Comparison of ENCODE assay signal across 12 cellular contexts in the genomic region with DNA sequence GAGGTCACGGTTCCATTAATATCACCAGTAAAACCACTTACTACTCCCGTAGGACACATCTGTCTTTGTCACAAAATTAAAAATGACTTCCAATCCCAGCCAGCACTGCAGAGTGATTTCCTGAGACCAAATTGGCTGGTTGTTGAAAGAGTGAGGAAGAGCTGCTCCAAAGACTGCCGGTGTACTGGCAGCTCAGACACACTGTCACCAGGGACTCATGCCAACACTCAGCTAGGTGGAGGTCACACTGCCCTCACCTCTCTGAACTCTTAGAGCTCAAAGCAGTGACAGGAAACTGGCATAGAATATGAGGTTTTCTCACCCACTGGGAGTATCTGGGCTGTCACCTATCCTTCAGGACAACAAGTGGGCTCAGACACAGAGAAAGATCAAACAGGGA.
"Had no signal": no experiment of that assay in that cellular context is flagged by ENCODE, and none has a peak within 500 bp of the region (broad histone marks: within the 10 kb centered on the region; RNA-seq: fewer than 3 reads in every experiment).

No MANE protein-coding gene starts in this region.

- H3K36me3 Mint-ChIP-seq: neural progenitor cell, T-cell had no signal

- H3K4me3 Mint-ChIP-seq: activated CD4-positive, alpha-beta memory T cell treated with anti-CD3 and anti-CD28 coated beads, Interleukin-2, amount 10 ng/mL, durations not matched to agents 7 days and 5 days; mesothelial cell of epicardium; neural progenitor cell; stimulated activated naive CD8-positive, alpha-beta T cell treated with anti-CD3 and anti-CD28 coated beads, Interleukin-15, amount 100 ng/mL, for 72 hours; T-cell had no signal

- H3K27ac ChIP-seq: left lung, neural progenitor cell, ovary, thoracic aorta, uterus had no signal

- H3K4me1 Mint-ChIP-seq: activated CD4-positive, alpha-beta memory T cell treated with anti-CD3 and anti-CD28 coated beads, Interleukin-2, amount 10 ng/mL, durations not matched to agents 7 days and 5 days; mesothelial cell of epicardium; stimulated activated naive CD8-positive, alpha-beta T cell treated with anti-CD3 and anti-CD28 coated beads, Interleukin-15, amount 100 ng/mL, for 72 hours; T-cell had no signal

- H3K36me3 ChIP-seq: left lung, ovary, thoracic aorta, uterus had no signal

- H3K27ac Mint-ChIP-seq: activated CD4-positive, alpha-beta memory T cell treated with anti-CD3 and anti-CD28 coated beads, Interleukin-2, amount 10 ng/mL, durations not matched to agents 7 days and 5 days; mesothelial cell of epicardium; neural progenitor cell; stimulated activated naive CD8-positive, alpha-beta T cell treated with anti-CD3 and anti-CD28 coated beads, Interleukin-15, amount 100 ng/mL, for 72 hours; T-cell had no signal

- H3K9me3 ChIP-seq: uterus had no signal

- ATAC-seq: left lung; stimulated activated naive CD8-positive, alpha-beta T cell treated with anti-CD3 and anti-CD28 coated beads, Interleukin-15, amount 100 ng/mL, for 72 hours; T-cell had no signal

- H3K27me3 Mint-ChIP-seq: stimulated activated naive CD8-positive, alpha-beta T cell treated with anti-CD3 and anti-CD28 coated beads, Interleukin-15, amount 100 ng/mL, for 72 hours had no signal

- DNase-seq: activated CD4-positive, alpha-beta memory T cell treated with anti-CD3 and anti-CD28 coated beads, Interleukin-2, amount 10 ng/mL, durations not matched to agents 7 days and 5 days; central memory CD4-positive, alpha-beta T cell; left lung; ovary; stimulated activated CD4-positive, alpha-beta T cell treated with anti-CD3 and anti-CD28 coated beads, Interleukin-4, amount 100 ng/mL, for 4 hours; stimulated activated naive CD8-positive, alpha-beta T cell treated with anti-CD3 and anti-CD28 coated beads, Interleukin-15, amount 100 ng/mL, for 72 hours; T-cell; T1000 had no signal

- H3K4me1 ChIP-seq: left lung, uterus had no signal

- H3K4me3 ChIP-seq: left lung, neural progenitor cell, ovary, thoracic aorta, uterus had no signal

- H3K27me3 ChIP-seq: left lung, ovary, uterus had no signal
